In genomic region chr10:124872681-124873080, GRCh38 we compare ENCODE assay signal across 28 cellular contexts.
"Had no signal": no experiment of that assay in that cellular context is flagged by ENCODE, and none has a peak within 500 bp of the region (broad histone marks: within the 10 kb centered on the region; RNA-seq: fewer than 3 reads in every experiment).

No MANE protein-coding gene starts in this region.

- H3K4me2 ChIP-seq: neural progenitor cell had no signal

- H3K4me3 ChIP-seq: neural progenitor cell, ovary, psoas muscle, right lobe of liver, sigmoid colon, suprapubic skin, testis, tibial artery, transverse colon, upper lobe of right lung, uterus had no signal

- H3K4me1 Mint-ChIP-seq: natural killer cell; nephron; neural progenitor cell; stimulated activated memory B cell treated with anti-CD40 and anti-IgM and Interleukin-4, amounts not matched to agents 10 μg/mL and 1 μg/mL and 100 μg/mL, for 72 hours; stimulated activated naive CD8-positive, alpha-beta T cell treated with anti-CD3 and anti-CD28 coated beads, Interleukin-15, amount 100 ng/mL, for 72 hours had no signal

- H3K9ac ChIP-seq: neural progenitor cell, parathyroid adenoma had no signal

- H2AFZ ChIP-seq: neural progenitor cell, parathyroid adenoma had no signal

- DNase-seq: natural killer cell; occipital lobe; ovary; psoas muscle; right cardiac atrium; sigmoid colon; small intestine; stimulated activated CD4-positive, alpha-beta T cell treated with anti-CD3 and anti-CD28 coated beads, Interleukin-15, amount 100 ng/mL, for 24 hours; stimulated activated CD4-positive, alpha-beta T cell treated with anti-CD3 and anti-CD28 coated beads, Interleukin-2, amount 100 ng/mL, for 24 hours; stimulated activated CD4-positive, alpha-beta T cell treated with anti-CD3 and anti-CD28 coated beads, Interleukin-2, amount 100 ng/mL, for 48 hours; stimulated activated CD4-positive, alpha-beta T cell treated with anti-CD3 and anti-CD28 coated beads, Interleukin-4, amount 100 ng/mL, for 24 hours; stimulated activated naive CD4-positive, alpha-beta T cell; stimulated activated naive CD8-positive, alpha-beta T cell treated with anti-CD3 and anti-CD28 coated beads, Interleukin-15, amount 100 ng/mL, for 72 hours; stimulated activated naive CD8-positive, alpha-beta T cell treated with anti-CD3 and anti-CD28 coated beads, Interleukin-15, Interleukin-2, amounts not matched to agents 100 U/mL and 50 U/mL, for 24 hours; substantia nigra; testis; tibial artery; transverse colon; uterus had no signal

- H3K9me3 ChIP-seq: ovary, right lobe of liver, sigmoid colon, suprapubic skin, testis, tibial artery, transverse colon, upper lobe of right lung, uterus had no signal

- H3K79me2 ChIP-seq: parathyroid adenoma had no signal

- FAIRE-seq: small intestine had no signal

- H3K4me1 ChIP-seq: neural progenitor cell, parathyroid adenoma, psoas muscle, sigmoid colon, suprapubic skin, testis, tibial artery, transverse colon, upper lobe of right lung, uterus had no signal

- ATAC-seq: natural killer cell; psoas muscle; right cardiac atrium; right lobe of liver; stimulated activated memory B cell treated with anti-CD40 and anti-IgM and Interleukin-4, amounts not matched to agents 10 μg/mL and 1 μg/mL and 100 μg/mL, for 72 hours; stimulated activated naive CD8-positive, alpha-beta T cell treated with anti-CD3 and anti-CD28 coated beads, Interleukin-15, amount 100 ng/mL, for 72 hours; stimulated activated naive CD8-positive, alpha-beta T cell treated with anti-CD3 and anti-CD28 coated beads, Interleukin-15, Interleukin-2, amounts not matched to agents 100 U/mL and 50 U/mL, for 24 hours; upper lobe of right lung had no signal

- H3K27me3 ChIP-seq: neural progenitor cell, ovary, right lobe of liver, sigmoid colon, suprapubic skin, testis, tibial artery, transverse colon, upper lobe of right lung, uterus had no signal

- H3K4me3 Mint-ChIP-seq: natural killer cell; nephron; neural progenitor cell; stimulated activated memory B cell treated with anti-CD40 and anti-IgM and Interleukin-4, amounts not matched to agents 10 μg/mL and 1 μg/mL and 100 μg/mL, for 72 hours; stimulated activated naive CD8-positive, alpha-beta T cell treated with anti-CD3 and anti-CD28 coated beads, Interleukin-15, amount 100 ng/mL, for 72 hours; type B pancreatic cell had no signal

- H3K36me3 Mint-ChIP-seq: natural killer cell; neural progenitor cell; stimulated activated memory B cell treated with anti-CD40 and anti-IgM and Interleukin-4, amounts not matched to agents 10 μg/mL and 1 μg/mL and 100 μg/mL, for 72 hours; type B pancreatic cell had no signal

- H3K27me3 Mint-ChIP-seq: progenitor cell of endocrine pancreas, type B pancreatic cell had no signal

- H3K27ac ChIP-seq: neural progenitor cell, ovary, parathyroid adenoma, psoas muscle, right lobe of liver, sigmoid colon, suprapubic skin, testis, tibial artery, transverse colon, upper lobe of right lung, uterus had no signal

- H3K9me3 Mint-ChIP-seq: natural killer cell; nephron; neural progenitor cell; stimulated activated naive CD8-positive, alpha-beta T cell treated with anti-CD3 and anti-CD28 coated beads, Interleukin-15, amount 100 ng/mL, for 72 hours; type B pancreatic cell had no signal

- H3K27ac Mint-ChIP-seq: natural killer cell; nephron; neural progenitor cell; progenitor cell of endocrine pancreas; stimulated activated memory B cell treated with anti-CD40 and anti-IgM and Interleukin-4, amounts not matched to agents 10 μg/mL and 1 μg/mL and 100 μg/mL, for 72 hours; stimulated activated naive CD8-positive, alpha-beta T cell treated with anti-CD3 and anti-CD28 coated beads, Interleukin-15, amount 100 ng/mL, for 72 hours; type B pancreatic cell had no signal

- H3K36me3 ChIP-seq: neural progenitor cell, ovary, right lobe of liver, sigmoid colon, suprapubic skin, tibial artery, transverse colon, upper lobe of right lung, uterus had no signal
